8 cellular contexts compared by ENCODE assay signal in the genomic region with DNA sequence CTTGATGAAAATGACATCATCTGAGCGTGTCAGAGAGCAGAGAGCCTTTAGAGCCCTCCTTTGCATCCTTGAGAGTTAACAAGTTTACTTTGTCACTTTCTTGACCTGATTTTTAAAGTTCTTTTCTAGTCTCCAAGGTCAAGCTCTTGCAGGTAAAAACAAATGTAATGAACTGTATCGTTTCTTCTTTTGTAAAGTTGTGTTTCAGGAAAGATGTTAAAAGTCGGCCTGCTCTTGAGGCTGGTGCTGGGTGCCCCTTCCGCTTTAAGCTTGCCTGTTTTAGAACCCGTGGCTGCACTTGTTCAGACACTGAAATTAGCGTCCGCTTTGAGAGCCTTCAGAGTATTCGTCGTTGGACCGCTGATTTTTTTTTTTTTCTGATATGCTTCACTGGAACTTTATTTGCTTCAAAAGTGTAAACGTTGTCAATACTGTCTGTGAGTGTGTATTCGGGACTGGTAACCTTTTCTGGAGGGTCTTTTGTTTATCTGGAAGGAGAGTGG. TPM values are rescaled to one million over a fixed set of nuclear protein-coding genes. Genes with fewer than 3 reads are reported as not detected.
DNase-seq lines count a peak whose midpoint lies in the region; ATAC-seq and TF ChIP-seq lines count a peak whose summit lies in the region.

No MANE protein-coding gene starts in this region.

- peaks cover 27 to 40% of the 10 kb centered on the region in 2 donors for H3K4me1 Mint-ChIP-seq in natural killer cell

- ATAC-seq in natural killer cell: peak in 1 of 3 donors; percentile 23
- ATAC-seq in HG03139 (IDR thresholded peaks at IDR 0.05; ENCODE audit: unreplicated experiment): no peak
- ATAC-seq in HG03520 (IDR thresholded peaks at IDR 0.05; ENCODE audit: unreplicated experiment): no peak
- ATAC-seq in HG03565 (IDR thresholded peaks at IDR 0.05; ENCODE audit: unreplicated experiment): no peak

- intact Hi-C loops in A673 (cut with micrococcal nuclease; ENCODE audit: unreplicated experiment): loop anchor here (10.0 kb wide), 1 partner anchor 80 kb away; the partner anchor contains the start of gene TRAK1
- intact Hi-C loops in natural killer cell (cut with micrococcal nuclease): loop anchor here (5.0 kb wide), 2 partner anchors 78 to 1557 kb away; partner anchors contain the start of genes RPL14 and TRAK1

- no peak for TF ChIP-seq EP300 in SK-N-SH (IDR thresholded peaks at IDR 0.05; ENCODE audit: borderline replicate concordance in 1 of 2, low read depth in 1 of 2, low read length in 1 of 2)

- H3K36me3 ChIP-seq in A673 (ENCODE audit: insufficient read depth, low read length, poor library complexity, severe bottlenecking) (no peaks in the 10 kb centered on the region), SK-N-SH (replicated peaks in 1 of 2; ENCODE audit: control insufficient read depth in 1 of 2, insufficient read depth in 2 of 2, low read length in 1 of 2) (no peaks in the 10 kb centered on the region)

- peaks cover 4% of the 10 kb centered on the region for H3K4me1 ChIP-seq in A673 (ENCODE audit: insufficient read depth, low read length, poor library complexity, severe bottlenecking)
- H3K4me1 ChIP-seq in SK-N-SH (ENCODE audit: control insufficient read depth in 1 of 2, insufficient read depth in 2 of 2, low read depth in 1 of 2, low read length in 1 of 2): peaks cover 5 to 11% of the 10 kb centered on the region in 2 experiments; a peak in 2 of 4 replicates

- TF ChIP-seq CTCF in A673 (conservative IDR thresholded peaks at IDR 0.05; ENCODE audit: low read depth, low read length) (no peak), GM12865 (IDR thresholded peaks at IDR 0.05; ENCODE audit: insufficient read depth, low read depth, low read length, missing control alignments) (no peak), SK-N-SH (IDR thresholded peaks at IDR 0.05) (no peak), natural killer cell (IDR thresholded peaks at IDR 0.05) (no peak)

- H4K20me1 ChIP-seq in SK-N-SH (ENCODE audit: insufficient read depth): no peaks in the 10 kb centered on the region

- DNase-seq in A673 (ENCODE audit: low spot score): no peak
- peak; percentile 74 for DNase-seq in GM12865 (ENCODE audit: low read depth)
- no peak for DNase-seq in SK-N-SH
- DNase-seq in epithelial cell of prostate (ENCODE audit: low read depth, low spot score): no peak
- DNase-seq in natural killer cell: no peak

- peak overlapping the region; percentile 44; the same call in 1 of the 2 replicates for H2AFZ ChIP-seq in SK-N-SH (ENCODE audit: low read depth)

- POLR2A ChIA-PET in A673 (lab: Charles Lee; ENCODE audit: low non-redundant PET) (no interaction called here), SK-N-SH (lab: Yijun Ruan, JAX) (interaction anchor here (0.7 kb wide), 1 partner anchor 40 kb away, joined by 3 read pairs; no protein-coding TSS in a partner anchor)

- peaks cover 15% of the 10 kb centered on the region for H3F3A ChIP-seq in SK-N-SH (replicated peaks; ENCODE audit: insufficient read depth)

- no peaks in the 10 kb centered on the region for H3K9me3 ChIP-seq in A673 (ENCODE audit: low read depth, low read length, poor library complexity, severe bottlenecking)
- no peaks in the 10 kb centered on the region for H3K9me3 ChIP-seq in SK-N-SH

- no peaks in the 10 kb centered on the region for H3K9me2 ChIP-seq in SK-N-SH

- peaks cover 55% of the 10 kb centered on the region for H3K79me2 ChIP-seq in SK-N-SH (ENCODE audit: insufficient read depth)

- H3K27me3 Mint-ChIP-seq in natural killer cell (ENCODE audit: low read depth in 2 of 2): no peaks in the 10 kb centered on the region

- H3K36me3 Mint-ChIP-seq in natural killer cell: no peaks in the 10 kb centered on the region

- peak overlapping the region; percentile 76 to 83 for H3K27ac Mint-ChIP-seq in natural killer cell

- 22% methylated on average over 12 of the region's 12 CpGs for WGBS in SK-N-SH (ENCODE audit: low lambda C conversion rate)

- no peak for TF ChIP-seq RAD21 in SK-N-SH (IDR thresholded peaks at IDR 0.05; ENCODE audit: low read length)

- H3K4me3 Mint-ChIP-seq in natural killer cell: peak overlapping the region; percentile 91

- no peaks in the 10 kb centered on the region for H3K9me3 Mint-ChIP-seq in natural killer cell

- no TSS peak for BruUV-seq in A673 (replicated peaks; lab: Mats Ljungman, UMichigan)

- H3K9ac ChIP-seq in SK-N-SH: peak overlapping the region; percentile 77

- H3K4me2 ChIP-seq in SK-N-SH: peak overlapping the region; percentile 99

- H3K4me3 ChIP-seq in A673 (ENCODE audit: low read depth, low read length, poor library complexity, severe bottlenecking) (peak overlapping the region; percentile 66), GM12865 (ENCODE audit: low read depth, low read length) (peak overlapping the region; percentile 95), SK-N-SH (ENCODE audit: low read depth in 2 of 2, low read length in 1 of 2) (peak overlapping the region; percentile 77 to 95)

- H3K27me3 ChIP-seq in A673 (replicated peaks; ENCODE audit: insufficient read depth, low read depth, low read length, poor library complexity): no peaks in the 10 kb centered on the region
- no peaks in the 10 kb centered on the region for H3K27me3 ChIP-seq in SK-N-SH (ENCODE audit: insufficient read depth)

- CTCF ChIA-PET in A673 (lab: Charles Lee) (no interaction called here), SK-N-SH (lab: Yijun Ruan, JAX) (interaction anchor here (0.7 to 6.5 kb wide), 7 partner anchors 15 to 131 kb away, joined by 3 to 51 read pairs (median 3); no protein-coding TSS in a partner anchor)

- peak overlapping the region; percentile 66 for H3K27ac ChIP-seq in A673 (ENCODE audit: low read depth, low read length, poor library complexity, severe bottlenecking)
- peak overlapping the region in 1 of 2 experiments; percentile 58; a peak in 2 of 4 replicates for H3K27ac ChIP-seq in SK-N-SH (ENCODE audit: low read depth in 2 of 2, low read length in 1 of 2)
- peak overlapping the region; percentile 68 for H3K27ac ChIP-seq in epithelial cell of prostate

TF ChIP-seq in SK-N-SH, 30 proteins besides CTCF, POLR2A, EP300 and RAD21:
- no peak for TF ChIP-seq RXRA (IDR thresholded peaks at IDR 0.05; ENCODE audit: borderline replicate concordance, low read depth)
- no peak for TF ChIP-seq POLR2AphosphoS5 (IDR thresholded peaks at IDR 0.05; ENCODE audit: low read depth, low read length)
- TF ChIP-seq USF2 (IDR thresholded peaks at IDR 0.05; ENCODE audit: borderline replicate concordance, low read depth, low read length): no peak
- TF ChIP-seq REST (IDR thresholded peaks at IDR 0.05; ENCODE audit: low read depth, low read length): no peak
- TF ChIP-seq MAX (IDR thresholded peaks at IDR 0.05; ENCODE audit: low read depth): no peak
- no peak for TF ChIP-seq ELF1 (IDR thresholded peaks at IDR 0.05)
- TF ChIP-seq JUND (IDR thresholded peaks at IDR 0.05): no peak
- no peak for TF ChIP-seq YY1 (IDR thresholded peaks at IDR 0.05; ENCODE audit: low read depth)
- TF ChIP-seq NRF1 (IDR thresholded peaks at IDR 0.05; ENCODE audit: low read depth, low read length): no peak
- no peak for TF ChIP-seq NFIC (IDR thresholded peaks at IDR 0.05; ENCODE audit: borderline replicate concordance)
- TF ChIP-seq FOXM1 (IDR thresholded peaks at IDR 0.05; ENCODE audit: low read depth): no peak
- TF ChIP-seq MXI1 (IDR thresholded peaks at IDR 0.05; ENCODE audit: low read depth, low read length): no peak
- no peak for TF ChIP-seq MEF2A (IDR thresholded peaks at IDR 0.05; ENCODE audit: borderline replicate concordance, low read depth)
- TF ChIP-seq RCOR1 (IDR thresholded peaks at IDR 0.05; ENCODE audit: low read length): no peak
- no peak for TF ChIP-seq GATA2 (CRISPR knock-in tag; IDR thresholded peaks at IDR 0.05)
- TF ChIP-seq SMC3 (IDR thresholded peaks at IDR 0.05; ENCODE audit: low read depth, low read length): no peak
- TF ChIP-seq FOXJ3 (CRISPR knock-in tag; IDR thresholded peaks at IDR 0.05): no peak

RNA-seq across cellular contexts. Expression of gene ULK4, which starts 52.6 kb away (rescaled TPM):
- total RNA-seq in A673 (2021) (4.4 and 7.4 TPM in 2 replicates), natural killer cell (10 to 100 TPM; 19.2 to 25.7 (median 21.2) TPM)
- 6.2 and 7.8 TPM in 2 replicates for polyA plus RNA-seq in SK-N-SH (2012; rRNA removed)
- polyA plus RNA-seq in SK-N-SH (2012; cell fraction: cytosol; rRNA removed): 8.2 and 11.4 TPM in 2 replicates
- 8.6 and 12.6 TPM in 2 replicates for polyA plus RNA-seq in SK-N-SH (2012; cell fraction: nucleus; rRNA removed)
